Comparison of ENCODE assay signal across 3 cellular contexts in the genomic region with DNA sequence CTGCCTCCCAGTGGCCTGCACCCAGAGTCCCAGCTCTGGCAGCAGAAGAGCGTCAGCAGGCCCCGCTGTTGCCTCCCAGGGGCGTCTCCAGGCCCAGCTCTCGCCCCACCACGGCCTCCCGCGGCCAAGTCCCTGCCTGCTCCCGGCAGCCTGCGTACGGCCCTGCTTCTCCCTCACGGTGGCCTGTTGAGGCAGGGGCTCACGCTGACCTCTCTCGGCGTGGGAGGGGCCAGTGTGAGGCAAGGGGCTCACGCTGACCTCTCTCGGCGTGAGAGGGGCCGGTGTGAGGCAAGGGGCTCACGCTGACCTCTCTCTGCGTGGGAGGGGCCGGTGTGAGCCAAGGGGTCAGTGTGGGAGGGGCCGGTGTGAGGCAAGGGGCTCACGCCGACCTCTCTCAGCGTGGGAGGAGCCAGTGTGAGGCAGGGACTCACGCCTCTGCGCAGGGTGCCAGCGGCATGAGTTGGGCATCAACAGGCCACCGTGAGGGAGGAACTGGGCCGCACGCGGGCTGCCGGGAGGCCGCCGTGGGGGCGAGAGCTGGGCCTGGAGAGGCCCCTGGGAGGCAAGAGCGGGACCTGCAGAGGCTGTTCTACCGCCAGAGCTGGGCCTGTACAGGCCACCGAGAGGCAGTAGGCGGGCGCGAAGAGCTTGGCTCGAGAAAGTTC.
A peak's percentile ranks its signal among the peaks of the same experiment; 100 is the strongest.
DNase-seq lines count a peak whose midpoint lies in the region; ATAC-seq and TF ChIP-seq lines count a peak whose summit lies in the region.
"Not testable (repeated sequence)": the region's sequence is repeated elsewhere in the genome, so short reads cannot be mapped to it uniquely, and the experiment has no call there.

No MANE protein-coding gene starts in this region.

- H3K4me3 Mint-ChIP-seq in central memory CD8-positive, alpha-beta T cell, result not testable (repeated sequence)

- not testable (repeated sequence) for H3K36me3 ChIP-seq in spleen

- not testable (repeated sequence) for H3K36me3 Mint-ChIP-seq in central memory CD8-positive, alpha-beta T cell (ENCODE audit: insufficient read depth)

- H3K27me3 ChIP-seq in foreskin keratinocyte; spleen (replicated peaks in 1 of 7): not testable (repeated sequence)

- TF ChIP-seq CTCF in foreskin keratinocyte (conservative IDR thresholded peaks at IDR 0.05); spleen (IDR thresholded peaks at IDR 0.05 in 8 of 11, conservative IDR thresholded peaks at IDR 0.05 in 3 of 11): not testable (repeated sequence)

- not testable (repeated sequence) for H3K4me1 Mint-ChIP-seq in central memory CD8-positive, alpha-beta T cell

- H3K27me3 Mint-ChIP-seq in central memory CD8-positive, alpha-beta T cell, result not testable (repeated sequence)

- not testable (repeated sequence) for H3K9me3 Mint-ChIP-seq in central memory CD8-positive, alpha-beta T cell

- peak; percentile 24 for ATAC-seq in central memory CD8-positive, alpha-beta T cell (replicated peaks; ENCODE audit: extremely low read depth, poor library complexity, severe bottlenecking)
- ATAC-seq in foreskin keratinocyte, result peak; percentile 60

- not testable (repeated sequence) for H3K4me1 ChIP-seq in foreskin keratinocyte, spleen

- DNase-seq in central memory CD8-positive, alpha-beta T cell (ENCODE audit: low spot score in 2 of 2); foreskin keratinocyte: not testable (repeated sequence)
- peak; percentile 21 for DNase-seq in spleen

- intact Hi-C loops in spleen (cut with DNase I; ENCODE audit: low total_unique reads), result not testable (repeated sequence)

- TF ChIP-seq POLR2A in spleen (IDR thresholded peaks at IDR 0.05), result not testable (repeated sequence)

- H3K27ac Mint-ChIP-seq in central memory CD8-positive, alpha-beta T cell (ENCODE audit: low read depth), result not testable (repeated sequence)

- H3K9me3 ChIP-seq in spleen, result peaks cover 0 to 52% (median 20%) of the 10 kb centered on the region in 8 donors

- not testable (repeated sequence) for H3K4me3 ChIP-seq in spleen

- 88 to 96% (median 94%) methylated on average over 8 to 9 of the region's 43 CpGs; no CpG with 5 or more reads in 2 of the 5 donors for WGBS in spleen, 5 donors

- not testable (repeated sequence) for H3K27ac ChIP-seq in foreskin keratinocyte, spleen
